Comparison of ENCODE assay signal across 9 cellular contexts in the genomic region with DNA sequence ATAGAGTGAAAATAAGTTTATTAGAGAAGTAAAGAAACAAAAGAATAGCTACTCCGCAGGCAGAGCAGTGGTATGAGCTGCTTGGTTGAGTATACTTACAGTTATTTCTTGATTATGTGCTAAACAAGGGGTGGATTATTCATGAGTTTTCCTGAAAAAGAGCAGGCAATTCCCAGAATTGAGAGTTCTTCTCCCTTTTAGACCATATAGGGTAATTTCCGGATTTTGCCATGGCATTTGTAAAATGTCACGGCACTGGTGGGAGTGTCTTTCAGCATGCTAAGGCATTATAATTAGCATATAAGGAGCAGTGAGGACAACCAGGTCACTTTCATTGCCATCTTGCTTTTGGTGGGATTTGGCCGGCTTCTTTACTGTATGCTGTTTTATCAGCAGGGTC. TPM values are rescaled to one million over a fixed set of nuclear protein-coding genes. Genes with fewer than 3 reads are reported as not detected.
"Had no signal": no experiment of that assay in that cellular context is flagged by ENCODE, and none has a peak within 500 bp of the region (broad histone marks: within the 10 kb centered on the region; RNA-seq: fewer than 3 reads in every experiment).

No MANE protein-coding gene starts in this region.

- H3K4me3 ChIP-seq: K562 had no signal

- H3K27me3 Mint-ChIP-seq: IgD-negative memory B cell had no signal

- H3K27ac ChIP-seq: HL-60 had no signal

- H3K36me3 Mint-ChIP-seq: IgD-negative memory B cell had no signal

- DNase-seq: IMR-90, KBM-7, KG1 had no signal

- H3K4me3 Mint-ChIP-seq: IgD-negative memory B cell had no signal

- ATAC-seq: HepG2, K562 had no signal

- H3K4me1 Mint-ChIP-seq: IgD-negative memory B cell had no signal

RNA-seq across cellular contexts. Expression of gene GALNT17, which starts 25.7 kb away (rescaled TPM):
- total RNA-seq: HepG2, HT-29, HT1080, IMR-90, K562 had no signal
- polyA plus RNA-seq: HepG2, IgD-negative memory B cell, IMR-90, K562 had no signal
